In the genomic region with DNA sequence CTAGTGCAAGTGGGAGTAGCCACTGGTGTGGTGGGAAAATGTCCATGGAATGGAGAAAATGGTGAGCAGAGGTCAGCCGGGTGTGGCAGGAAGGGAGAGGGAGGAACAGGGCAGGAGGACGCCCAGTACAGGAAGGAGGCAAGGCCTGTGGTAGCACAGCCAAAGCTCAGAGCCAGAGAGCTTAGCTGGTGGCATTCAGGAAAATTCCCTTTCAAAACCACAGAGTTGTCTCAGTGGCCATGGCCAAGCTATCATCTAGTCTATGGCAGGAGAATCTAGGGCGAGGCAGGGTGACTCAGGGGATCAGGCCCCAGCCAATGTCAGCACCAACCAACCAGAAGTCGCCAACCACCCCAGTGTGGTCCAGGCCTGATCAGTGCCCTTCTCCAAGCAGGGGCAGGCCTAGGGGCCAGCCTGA, we compare ENCODE assay signal across 12 cellular contexts.
A peak's percentile ranks its signal among the peaks of the same experiment; 100 is the strongest.
DNase-seq lines count a peak whose midpoint lies in the region; ATAC-seq and TF ChIP-seq lines count a peak whose summit lies in the region.
"Had no signal": no experiment of that assay in that cellular context is flagged by ENCODE, and none has a peak within 500 bp of the region (broad histone marks: within the 10 kb centered on the region; RNA-seq: fewer than 3 reads in every experiment).

No MANE protein-coding gene starts in this region.

- H3K4me1 Mint-ChIP-seq in activated T-cell treated with anti-CD3 and anti-CD28 coated beads, Interleukin-2, amount 50 U/mL, for 24 hours (ENCODE audit: low read depth) = no peaks in the 10 kb centered on the region
- H3K4me1 Mint-ChIP-seq in activated T-cell treated with anti-CD3 and anti-CD28 coated beads, Interleukin-2, amount 50 U/mL, for 4 hours (ENCODE audit: low read depth) = no peaks in the 10 kb centered on the region
- peaks cover 8% of the 10 kb centered on the region for H3K4me1 Mint-ChIP-seq in stimulated activated effector memory CD8-positive, alpha-beta T cell treated with anti-CD3 and anti-CD28 coated beads, Interleukin-12 subunit alpha, Interleukin-12 subunit beta, amount 100 ng/mL, for 72 hours
- H3K4me1 Mint-ChIP-seq in activated naive CD4-positive, alpha-beta T cell treated with anti-CD3 and anti-CD28 coated beads, Interleukin-2, amount 10 ng/mL, durations not matched to agents 7 days and 5 days = no peaks in the 10 kb centered on the region

- H2AFZ ChIP-seq in SK-N-SH (ENCODE audit: low read depth) = peak overlapping the region; percentile 4; the same call in 1 of the 2 replicates

- no peaks in the 10 kb centered on the region for H3K79me2 ChIP-seq in SK-N-SH (ENCODE audit: insufficient read depth)

- no peak for TF ChIP-seq EP300 in SK-N-SH (IDR thresholded peaks at IDR 0.05; ENCODE audit: borderline replicate concordance in 1 of 2, low read depth in 1 of 2, low read length in 1 of 2)

- H3K4me3 Mint-ChIP-seq in activated T-cell treated with anti-CD3 and anti-CD28 coated beads, Interleukin-2, amount 50 U/mL, for 24 hours = no peak overlapping the region
- H3K4me3 Mint-ChIP-seq in activated T-cell treated with anti-CD3 and anti-CD28 coated beads, Interleukin-2, amount 50 U/mL, for 4 hours = no peak overlapping the region
- no peak overlapping the region for H3K4me3 Mint-ChIP-seq in stimulated activated effector memory CD8-positive, alpha-beta T cell treated with anti-CD3 and anti-CD28 coated beads, Interleukin-12 subunit alpha, Interleukin-12 subunit beta, amount 100 ng/mL, for 72 hours
- no peak overlapping the region for H3K4me3 Mint-ChIP-seq in activated naive CD4-positive, alpha-beta T cell treated with anti-CD3 and anti-CD28 coated beads, Interleukin-2, amount 10 ng/mL, durations not matched to agents 7 days and 5 days

- TF ChIP-seq CTCF in SK-N-SH (IDR thresholded peaks at IDR 0.05) (no peak), foreskin keratinocyte (conservative IDR thresholded peaks at IDR 0.05) (no peak)

- no peak overlapping the region for H3K9ac ChIP-seq in SK-N-SH

- H3K4me1 ChIP-seq in SK-N-SH (ENCODE audit: control insufficient read depth in 1 of 2, insufficient read depth in 2 of 2, low read depth in 1 of 2, low read length in 1 of 2) = peaks cover 3 to 9% of the 10 kb centered on the region in 2 experiments; a peak in 2 of 4 replicates
- no peaks in the 10 kb centered on the region for H3K4me1 ChIP-seq in foreskin keratinocyte

- DNase-seq in activated T-cell treated with anti-CD3 and anti-CD28 coated beads, Interleukin-2, amount 50 U/mL, for 24 hours = peak; percentile 6
- DNase-seq in activated T-cell treated with anti-CD3 and anti-CD28 coated beads, Interleukin-2, amount 50 U/mL, for 4 hours = no peak
- DNase-seq in SK-N-SH (peak; percentile 6), foreskin keratinocyte (peak; percentile 32 to 60), cerebellum (ENCODE audit: low spot score) (no peak), OCI-M2 (lab: John Stamatoyannopoulos, UW; ENCODE audit: unreplicated experiment) (no peak)
- DNase-seq in stimulated activated effector memory CD8-positive, alpha-beta T cell treated with anti-CD3 and anti-CD28 coated beads, Interleukin-12 subunit alpha, Interleukin-12 subunit beta, amount 100 ng/mL, for 72 hours (ENCODE audit: low spot score in 2 of 2) = no peak
- no peak for DNase-seq in activated naive CD4-positive, alpha-beta T cell treated with anti-CD3 and anti-CD28 coated beads, Interleukin-2, amount 10 ng/mL, durations not matched to agents 7 days and 5 days
- DNase-seq: activated CD8-positive, alpha-beta memory T cell treated with anti-CD3 and anti-CD28 coated beads, Interleukin-2, amount 50 U/mL, for 48 hours; cerebellar nuclear complex; stimulated activated CD4-positive, alpha-beta T cell treated with anti-CD3 and anti-CD28 coated beads, Interleukin-4, amount 100 ng/mL, for 4 hours; transverse colon had no signal

- H3F3A ChIP-seq in SK-N-SH (replicated peaks; ENCODE audit: insufficient read depth) = no peaks in the 10 kb centered on the region

- H3K36me3 Mint-ChIP-seq in activated T-cell treated with anti-CD3 and anti-CD28 coated beads, Interleukin-2, amount 50 U/mL, for 24 hours (ENCODE audit: low read depth) = no peaks in the 10 kb centered on the region
- no peaks in the 10 kb centered on the region for H3K36me3 Mint-ChIP-seq in activated T-cell treated with anti-CD3 and anti-CD28 coated beads, Interleukin-2, amount 50 U/mL, for 4 hours (ENCODE audit: insufficient read depth)
- no peaks in the 10 kb centered on the region for H3K36me3 Mint-ChIP-seq in stimulated activated effector memory CD8-positive, alpha-beta T cell treated with anti-CD3 and anti-CD28 coated beads, Interleukin-12 subunit alpha, Interleukin-12 subunit beta, amount 100 ng/mL, for 72 hours
- H3K36me3 Mint-ChIP-seq in activated naive CD4-positive, alpha-beta T cell treated with anti-CD3 and anti-CD28 coated beads, Interleukin-2, amount 10 ng/mL, durations not matched to agents 7 days and 5 days = no peaks in the 10 kb centered on the region

- no peak for ATAC-seq in activated T-cell treated with anti-CD3 and anti-CD28 coated beads, Interleukin-2, amount 50 U/mL, for 4 hours
- ATAC-seq in foreskin keratinocyte = peak; percentile 64
- ATAC-seq in stimulated activated effector memory CD8-positive, alpha-beta T cell treated with anti-CD3 and anti-CD28 coated beads, Interleukin-12 subunit alpha, Interleukin-12 subunit beta, amount 100 ng/mL, for 72 hours = peak; percentile 45

- H3K27ac Mint-ChIP-seq in activated T-cell treated with anti-CD3 and anti-CD28 coated beads, Interleukin-2, amount 50 U/mL, for 24 hours = no peak overlapping the region
- H3K27ac Mint-ChIP-seq in stimulated activated effector memory CD8-positive, alpha-beta T cell treated with anti-CD3 and anti-CD28 coated beads, Interleukin-12 subunit alpha, Interleukin-12 subunit beta, amount 100 ng/mL, for 72 hours = no peak overlapping the region
- no peak overlapping the region for H3K27ac Mint-ChIP-seq in activated naive CD4-positive, alpha-beta T cell treated with anti-CD3 and anti-CD28 coated beads, Interleukin-2, amount 10 ng/mL, durations not matched to agents 7 days and 5 days

- H3K27me3 ChIP-seq in SK-N-SH (ENCODE audit: insufficient read depth) (no peaks in the 10 kb centered on the region), foreskin keratinocyte (no peaks in the 10 kb centered on the region)
- H3K27me3 ChIP-seq: transverse colon had no signal

- CTCF ChIA-PET in SK-N-SH (lab: Yijun Ruan, JAX) = interaction anchor here (1.2 to 1.6 kb wide), 2 partner anchors 15 to 20 kb away, joined by 3 to 6 read pairs; no protein-coding TSS in a partner anchor
- CTCF ChIA-PET in activated naive CD4-positive, alpha-beta T cell treated with anti-CD3 and anti-CD28 coated beads, Interleukin-2, amount 10 ng/mL, durations not matched to agents 7 days and 5 days (lab: Charles Lee) = no interaction called here

- no peak overlapping the region for H3K27ac ChIP-seq in SK-N-SH (ENCODE audit: low read depth in 2 of 2, low read length in 1 of 2)
- H3K27ac ChIP-seq in foreskin keratinocyte = no peak overlapping the region
- H3K27ac ChIP-seq: transverse colon had no signal

- no peak overlapping the region for H3K4me3 ChIP-seq in SK-N-SH (ENCODE audit: low read depth in 2 of 2, low read length in 1 of 2)
- H3K4me3 ChIP-seq: transverse colon had no signal

- no peaks in the 10 kb centered on the region for H3K36me3 ChIP-seq in SK-N-SH (replicated peaks in 1 of 2; ENCODE audit: control insufficient read depth in 1 of 2, insufficient read depth in 2 of 2, low read length in 1 of 2)
- H3K36me3 ChIP-seq: transverse colon had no signal

- WGBS in SK-N-SH (ENCODE audit: low lambda C conversion rate) = 61% methylated on average over 2 of the region's 4 CpGs

- H3K9me3 ChIP-seq in SK-N-SH = no peaks in the 10 kb centered on the region
- H3K9me3 ChIP-seq: transverse colon had no signal

- no peaks in the 10 kb centered on the region for H4K20me1 ChIP-seq in SK-N-SH (ENCODE audit: insufficient read depth)

- no peaks in the 10 kb centered on the region for H3K9me2 ChIP-seq in SK-N-SH

- no peak overlapping the region; the same call in 1 of the 2 replicates for H3K4me2 ChIP-seq in SK-N-SH

- POLR2A ChIA-PET in SK-N-SH (lab: Yijun Ruan, JAX) = no interaction called here

- H3K9me3 Mint-ChIP-seq in activated T-cell treated with anti-CD3 and anti-CD28 coated beads, Interleukin-2, amount 50 U/mL, for 24 hours = no peaks in the 10 kb centered on the region
- H3K9me3 Mint-ChIP-seq in activated T-cell treated with anti-CD3 and anti-CD28 coated beads, Interleukin-2, amount 50 U/mL, for 4 hours = no peaks in the 10 kb centered on the region
- H3K9me3 Mint-ChIP-seq in stimulated activated effector memory CD8-positive, alpha-beta T cell treated with anti-CD3 and anti-CD28 coated beads, Interleukin-12 subunit alpha, Interleukin-12 subunit beta, amount 100 ng/mL, for 72 hours = no peaks in the 10 kb centered on the region
- no peaks in the 10 kb centered on the region for H3K9me3 Mint-ChIP-seq in activated naive CD4-positive, alpha-beta T cell treated with anti-CD3 and anti-CD28 coated beads, Interleukin-2, amount 10 ng/mL, durations not matched to agents 7 days and 5 days

- TF ChIP-seq RAD21 in SK-N-SH (IDR thresholded peaks at IDR 0.05; ENCODE audit: low read length) = no peak

- H3K27me3 Mint-ChIP-seq in activated T-cell treated with anti-CD3 and anti-CD28 coated beads, Interleukin-2, amount 50 U/mL, for 24 hours = no peaks in the 10 kb centered on the region
- peaks cover 12% of the 10 kb centered on the region for H3K27me3 Mint-ChIP-seq in activated T-cell treated with anti-CD3 and anti-CD28 coated beads, Interleukin-2, amount 50 U/mL, for 4 hours (ENCODE audit: low read depth)
- H3K27me3 Mint-ChIP-seq in activated naive CD4-positive, alpha-beta T cell treated with anti-CD3 and anti-CD28 coated beads, Interleukin-2, amount 10 ng/mL, durations not matched to agents 7 days and 5 days = peaks cover 21% of the 10 kb centered on the region

TF ChIP-seq in SK-N-SH, 30 proteins besides CTCF, POLR2A, EP300 and RAD21 (continues in another document):
- TF ChIP-seq, protein P1, sequence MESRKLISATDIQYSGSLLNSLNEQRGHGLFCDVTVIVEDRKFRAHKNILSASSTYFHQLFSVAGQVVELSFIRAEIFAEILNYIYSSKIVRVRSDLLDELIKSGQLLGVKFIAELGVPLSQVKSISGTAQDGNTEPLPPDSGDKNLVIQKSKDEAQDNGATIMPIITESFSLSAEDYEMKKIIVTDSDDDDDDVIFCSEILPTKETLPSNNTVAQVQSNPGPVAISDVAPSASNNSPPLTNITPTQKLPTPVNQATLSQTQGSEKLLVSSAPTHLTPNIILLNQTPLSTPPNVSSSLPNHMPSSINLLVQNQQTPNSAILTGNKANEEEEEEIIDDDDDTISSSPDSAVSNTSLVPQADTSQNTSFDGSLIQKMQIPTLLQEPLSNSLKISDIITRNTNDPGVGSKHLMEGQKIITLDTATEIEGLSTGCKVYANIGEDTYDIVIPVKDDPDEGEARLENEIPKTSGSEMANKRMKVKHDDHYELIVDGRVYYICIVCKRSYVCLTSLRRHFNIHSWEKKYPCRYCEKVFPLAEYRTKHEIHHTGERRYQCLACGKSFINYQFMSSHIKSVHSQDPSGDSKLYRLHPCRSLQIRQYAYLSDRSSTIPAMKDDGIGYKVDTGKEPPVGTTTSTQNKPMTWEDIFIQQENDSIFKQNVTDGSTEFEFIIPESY (IDR thresholded peaks at IDR 0.05; ENCODE audit: borderline replicate concordance, low read depth) = no peak

Comparison
In these comparisons a context has a peak if more than half of its experiments do, and no peak if none do; other contexts are left out.
1. DNase-seq: peak in activated T-cell treated with anti-CD3 and anti-CD28 coated beads, Interleukin-2, amount 50 U/mL, for 24 hours (single experiment), SK-N-SH (single experiment) and foreskin keratinocyte (2 of 2); none in activated T-cell treated with anti-CD3 and anti-CD28 coated beads, Interleukin-2, amount 50 U/mL, for 4 hours (single experiment), stimulated activated effector memory CD8-positive, alpha-beta T cell treated with anti-CD3 and anti-CD28 coated beads, Interleukin-12 subunit alpha, Interleukin-12 subunit beta, amount 100 ng/mL, for 72 hours (0 of 2), cerebellum (single experiment), OCI-M2 (single experiment) and activated naive CD4-positive, alpha-beta T cell treated with anti-CD3 and anti-CD28 coated beads, Interleukin-2, amount 10 ng/mL, durations not matched to agents 7 days and 5 days (single experiment).
2. ATAC-seq: peak in foreskin keratinocyte (single experiment) and stimulated activated effector memory CD8-positive, alpha-beta T cell treated with anti-CD3 and anti-CD28 coated beads, Interleukin-12 subunit alpha, Interleukin-12 subunit beta, amount 100 ng/mL, for 72 hours (single experiment); none in activated T-cell treated with anti-CD3 and anti-CD28 coated beads, Interleukin-2, amount 50 U/mL, for 4 hours (0 of 2).